In the genomic region with DNA sequence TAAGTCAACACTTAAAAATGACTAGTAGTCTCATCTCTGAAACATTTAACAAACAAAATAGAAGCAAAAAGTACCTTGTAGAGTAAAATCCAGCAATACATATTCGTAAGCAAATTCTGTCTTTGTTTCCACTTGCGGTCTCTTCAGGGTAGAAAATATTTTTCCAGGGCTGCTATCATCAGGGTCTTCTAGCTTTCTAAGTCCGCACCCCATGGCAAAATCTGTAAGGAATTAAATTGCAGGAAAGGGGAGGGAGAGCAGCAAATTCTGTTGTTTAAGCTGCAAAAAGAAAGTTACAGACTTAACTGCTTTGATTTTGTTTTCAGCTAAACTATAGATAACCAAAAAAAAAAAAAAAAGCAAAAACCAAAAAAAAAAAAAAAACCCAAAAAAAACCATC, we compare ENCODE assay signal across 12 cellular contexts. TPM values are rescaled to one million over a fixed set of nuclear protein-coding genes. Genes with fewer than 3 reads are reported as not detected.
DNase-seq lines count a peak whose midpoint lies in the region; ATAC-seq, FAIRE-seq and TF ChIP-seq lines count a peak whose summit lies in the region.
"Had no signal": no experiment of that assay in that cellular context is flagged by ENCODE, and none has a peak within 500 bp of the region (broad histone marks: within the 10 kb centered on the region; RNA-seq: fewer than 3 reads in every experiment).

TSS of gene RFTN2 (minus strand) at position 342 of the 400 bp plus-strand sequence. CDS start at position 213, 129 bp downstream.

- peak within 1 kb of the TSS; percentile 86 for H3K27ac ChIP-seq in hepatocyte
- H3K27ac ChIP-seq: BLaER1 treated with 17β-estradiol and CSF1 and Interleukin-3, amounts not matched to agents 10 nM and 100 nM had no signal

- no peaks in the 10 kb centered on the region for H4K20me1 ChIP-seq in hepatocyte (ENCODE audit: insufficient read depth, poor library complexity, severe bottlenecking)
- H4K20me1 ChIP-seq: BLaER1 treated with 17β-estradiol and CSF1 and Interleukin-3, amounts not matched to agents 10 nM and 100 nM had no signal

- FAIRE-seq in H54 (lab: Jason Lieb, UNC): no peak
- FAIRE-seq: GM18507 had no signal

- ATAC-seq in GM19463 (IDR thresholded peaks at IDR 0.05; ENCODE audit: unreplicated experiment) (no peak), mucosa of descending colon (no peak)
- ATAC-seq: activated CD8-positive, alpha-beta T cell treated with anti-CD3 and anti-CD28 coated beads for 36 hours; natural killer cell treated with Interleukin-12 subunit alpha and Interleukin-12 subunit beta and Interleukin-15 and Interleukin-18, amount 100 ng/mL, for 72 hours had no signal

- peaks cover 15% of the 10 kb centered on the region for H3K79me2 ChIP-seq in hepatocyte

- WGBS in hepatocyte (ENCODE audit: low lambda C conversion rate, missing lambda C conversion rate): 56% methylated on average over 3 of the region's 3 CpGs

- TF ChIP-seq CTCF in AG09309 (IDR thresholded peaks at IDR 0.05; ENCODE audit: control insufficient read depth, insufficient read depth, low read depth, low read length, missing control alignments): no peak
- no peak for TF ChIP-seq CTCF in hepatocyte (IDR thresholded peaks at IDR 0.05; ENCODE audit: poor library complexity)
- no peak for TF ChIP-seq CTCF in mucosa of descending colon (IDR thresholded peaks at IDR 0.05)

- TF ChIP-seq POLR2A in H54 (IDR thresholded peaks at IDR 0.05; ENCODE audit: low read depth, low read length): no peak

- DNase-seq in AG09309 (ENCODE audit: low read depth) (no peak), astrocyte of the hippocampus (ENCODE audit: low read depth, low spot score) (peak; percentile 29), hepatocyte (ENCODE audit: low spot score) (no peak), pons (ENCODE audit: low spot score) (peak; percentile 53), H54 (ENCODE audit: insufficient read length, low spot score) (no peak), mucosa of descending colon (no peak), CD1c-positive myeloid dendritic cell (ENCODE audit: extremely low spot score) (no peak)
- DNase-seq: activated CD8-positive, alpha-beta T cell treated with anti-CD3 and anti-CD28 coated beads for 36 hours had no signal

- H3K4me3 ChIP-seq in AG09309 (ENCODE audit: control insufficient read depth, low read depth, low read length) (peak within 1 kb of the TSS; percentile 47), hepatocyte (peak within 1 kb of the TSS; percentile 33), mucosa of descending colon (no peak within 1 kb of the TSS)
- H3K4me3 ChIP-seq: BLaER1 treated with 17β-estradiol and CSF1 and Interleukin-3, amounts not matched to agents 10 nM and 100 nM had no signal

- H2AFZ ChIP-seq in hepatocyte: peak within 1 kb of the TSS; percentile 75

- no peaks in the 10 kb centered on the region for H3K9me2 ChIP-seq in hepatocyte (replicated peaks; ENCODE audit: insufficient read depth)

- intact Hi-C loops in mucosa of descending colon (cut with DNase I, micrococcal nuclease): no loop called here

- H3K9me3 ChIP-seq in hepatocyte (ENCODE audit: low read depth) (no peaks in the 10 kb centered on the region), mucosa of descending colon (no peaks in the 10 kb centered on the region)
- H3K9me3 ChIP-seq: BLaER1 treated with 17β-estradiol and CSF1 and Interleukin-3, amounts not matched to agents 10 nM and 100 nM had no signal

- H3K4me2 ChIP-seq in hepatocyte: peak within 1 kb of the TSS; percentile 64
- H3K4me2 ChIP-seq: BLaER1 treated with 17β-estradiol and CSF1 and Interleukin-3, amounts not matched to agents 10 nM and 100 nM had no signal

- no peaks in the 10 kb centered on the region for H3K36me3 ChIP-seq in hepatocyte (replicated peaks; ENCODE audit: insufficient read depth, low read depth)
- H3K36me3 ChIP-seq in mucosa of descending colon (ENCODE audit: low read depth): no peaks in the 10 kb centered on the region
- H3K36me3 ChIP-seq: BLaER1 treated with 17β-estradiol and CSF1 and Interleukin-3, amounts not matched to agents 10 nM and 100 nM had no signal

- H3K27me3 ChIP-seq in hepatocyte: no peaks in the 10 kb centered on the region
- H3K27me3 ChIP-seq: BLaER1 treated with 17β-estradiol and CSF1 and Interleukin-3, amounts not matched to agents 10 nM and 100 nM had no signal

- H3K4me1 ChIP-seq in hepatocyte (ENCODE audit: insufficient read depth): no peaks in the 10 kb centered on the region
- no peaks in the 10 kb centered on the region for H3K4me1 ChIP-seq in mucosa of descending colon (ENCODE audit: low read depth)

RNA-seq across cellular contexts. Expression of gene RFTN2, which starts in this region (rescaled TPM):
- total RNA-seq in hepatocyte (8.1 and 8.7 TPM in 2 replicates), mucosa of descending colon (1 to 10 TPM; 1.9 to 5.5 (median 2.0) TPM)
- polyA plus RNA-seq in hepatocyte: 2.0 and 2.3 TPM in 2 replicates
- total RNA-seq: activated CD8-positive, alpha-beta T cell treated with anti-CD3 and anti-CD28 coated beads for 36 hours; natural killer cell treated with Interleukin-12 subunit alpha and Interleukin-12 subunit beta and Interleukin-15 and Interleukin-18, amount 100 ng/mL, for 72 hours had no signal

Comparison
In these comparisons a context has a peak if more than half of its experiments do, and no peak if none do; other contexts are left out.
1. DNase-seq: peak in astrocyte of the hippocampus (single experiment) and pons (single experiment); none in AG09309 (single experiment), hepatocyte (single experiment), H54 (single experiment), mucosa of descending colon (0 of 3) and CD1c-positive myeloid dendritic cell (single experiment).